In the genomic region with DNA sequence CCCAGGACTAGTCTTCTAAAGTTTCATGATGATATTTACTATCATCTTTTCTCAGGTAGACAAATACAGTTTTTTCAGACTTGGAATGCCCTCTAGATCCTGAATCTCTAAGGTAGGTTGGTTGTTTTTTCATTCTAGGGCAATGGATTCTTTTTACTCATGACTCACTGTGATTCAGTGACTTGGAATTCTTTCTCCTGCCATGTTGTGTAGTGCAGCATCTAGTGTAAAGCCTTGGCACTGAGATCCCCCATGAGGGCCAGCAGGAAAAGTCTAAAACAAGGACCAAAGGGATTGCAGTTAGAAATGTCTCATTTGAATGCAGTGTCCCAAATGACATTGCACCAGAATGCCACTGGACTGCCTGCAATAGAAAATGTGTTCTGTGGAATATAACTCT, we compare ENCODE assay signal across 20 cellular contexts.
DNase-seq lines count a peak whose midpoint lies in the region; ATAC-seq, FAIRE-seq and TF ChIP-seq lines count a peak whose summit lies in the region.
"Had no signal": no experiment of that assay in that cellular context is flagged by ENCODE, and none has a peak within 500 bp of the region (broad histone marks: within the 10 kb centered on the region; RNA-seq: fewer than 3 reads in every experiment).

No MANE protein-coding gene starts in this region.

- peak; percentile 62 for FAIRE-seq in RCC 7860 (lab: Jason Lieb, UNC)
- FAIRE-seq: TTC549 had no signal

- peak; percentile 59 for DNase-seq in ACHN
- DNase-seq in RCC 7860 (ENCODE audit: low spot score): peak; percentile 64
- DNase-seq in epithelial cell of esophagus (ENCODE audit: low read depth): peak; percentile 10
- peak; percentile 18 for DNase-seq in mesendoderm
- DNase-seq in GM13977 (ENCODE audit: low spot score): no peak
- no peak for DNase-seq in ovary
- no peak for DNase-seq in upper lobe of right lung
- no peak for DNase-seq in activated CD4-positive, alpha-beta T cell treated with anti-CD3 and anti-CD28 coated beads, Interleukin-2, amount 50 U/mL, for 4 hours
- DNase-seq: activated CD4-positive, alpha-beta T cell treated with anti-CD3 and anti-CD28 coated beads for 48 hours; activated naive CD4-positive, alpha-beta T cell; CD4-positive, CD25-positive, alpha-beta regulatory T cell; DMS53; head of caudate nucleus; NCI-H1417 treated with DMSO at 0.1 percent for 48 hours; NCI-H2171; NCI-H82; Peyer's patch; psoas muscle had no signal

- no peak for ATAC-seq in upper lobe of right lung
- ATAC-seq: psoas muscle; stimulated activated memory B cell treated with anti-CD40 and anti-IgM and Interleukin-4, amounts not matched to agents 10 μg/mL and 1 μg/mL and 100 μg/mL, for 72 hours had no signal

- no peak overlapping the region for H3K4me2 ChIP-seq in mesendoderm (ENCODE audit: low read length)

- H3K36me3 ChIP-seq in mesendoderm (ENCODE audit: control insufficient read depth, insufficient read depth, low read length) (no peaks in the 10 kb centered on the region), ovary (no peaks in the 10 kb centered on the region), upper lobe of right lung (no peaks in the 10 kb centered on the region)
- H3K36me3 ChIP-seq: Peyer's patch had no signal

- no peaks in the 10 kb centered on the region for H3K79me1 ChIP-seq in mesendoderm (ENCODE audit: low read length)

- no peak overlapping the region for H4K5ac ChIP-seq in mesendoderm (ENCODE audit: low read length)

- intact Hi-C loops in ovary (cut with DNase I) (no loop called here), upper lobe of right lung (cut with DNase I) (no loop called here)

- H3K18ac ChIP-seq in mesendoderm (ENCODE audit: low read length): no peak overlapping the region

- H3K4ac ChIP-seq in mesendoderm (ENCODE audit: low read depth, low read length): no peak overlapping the region

- H3K9ac ChIP-seq in mesendoderm (ENCODE audit: low read length): no peak overlapping the region

- no peak overlapping the region for H3K23ac ChIP-seq in mesendoderm (ENCODE audit: low read length)

- no peaks in the 10 kb centered on the region for H3K9me3 ChIP-seq in ovary
- no peaks in the 10 kb centered on the region for H3K9me3 ChIP-seq in upper lobe of right lung
- H3K9me3 ChIP-seq: Peyer's patch had no signal

- H3K56ac ChIP-seq in mesendoderm (ENCODE audit: low read length): no peak overlapping the region

- H3K79me2 ChIP-seq in mesendoderm (ENCODE audit: control insufficient read depth, insufficient read depth, low read length): no peaks in the 10 kb centered on the region

- H2BK15ac ChIP-seq in mesendoderm (replicated peaks; ENCODE audit: low read depth): no peak overlapping the region

- TF ChIP-seq EP300 in ovary (IDR thresholded peaks at IDR 0.05): no peak

- H3K4me1 ChIP-seq in mesendoderm (ENCODE audit: control insufficient read depth, low read depth, low read length) (no peaks in the 10 kb centered on the region), ovary (ENCODE audit: insufficient read depth) (no peaks in the 10 kb centered on the region), upper lobe of right lung (no peaks in the 10 kb centered on the region)
- H3K4me1 ChIP-seq: Peyer's patch, psoas muscle had no signal

- no peak overlapping the region for H4K8ac ChIP-seq in mesendoderm (ENCODE audit: low read depth, low read length)

- in situ Hi-C loops in ACHN (cut with HindIII; ENCODE audit: low pct_ligation_motif_present, low pct_unique_long_range_greater_than_20kb, low sequenced_read_pairs) (no loop called here), GM13977 (cut with MboI; ENCODE audit: low pct_unique_long_range_greater_than_20kb, low sequenced_read_pairs, unreplicated experiment) (no loop called here)

- H3K4me3 ChIP-seq in epithelial cell of esophagus (ENCODE audit: low read length): no peak overlapping the region
- no peak overlapping the region for H3K4me3 ChIP-seq in mesendoderm (ENCODE audit: low read length)
- no peak overlapping the region for H3K4me3 ChIP-seq in ovary
- no peak overlapping the region for H3K4me3 ChIP-seq in upper lobe of right lung
- H3K4me3 ChIP-seq: Peyer's patch, psoas muscle had no signal

- TF ChIP-seq CTCF in epithelial cell of esophagus (IDR thresholded peaks at IDR 0.05; ENCODE audit: insufficient read depth, low read depth, low read length, missing control alignments) (no peak), GM13977 (IDR thresholded peaks at IDR 0.05; ENCODE audit: extremely low read depth, insufficient read depth, missing control alignments) (no peak), ovary (IDR thresholded peaks at IDR 0.05) (no peak), upper lobe of right lung (IDR thresholded peaks at IDR 0.05) (no peak)

- H2AK5ac ChIP-seq in mesendoderm (ENCODE audit: low read length): no peak overlapping the region

- no peak overlapping the region for H2BK120ac ChIP-seq in mesendoderm (ENCODE audit: low read depth, low read length)

- no peak overlapping the region for H3K27ac ChIP-seq in mesendoderm (ENCODE audit: low read depth, low read length)
- H3K27ac ChIP-seq in ovary: no peak overlapping the region
- no peak overlapping the region for H3K27ac ChIP-seq in upper lobe of right lung
- H3K27ac ChIP-seq: Peyer's patch, psoas muscle had no signal

- H3K27me3 ChIP-seq in mesendoderm (ENCODE audit: insufficient read depth, low read length, poor library complexity): no peaks in the 10 kb centered on the region
- H3K27me3 ChIP-seq in ovary: peaks cover 3% of the 10 kb centered on the region
- no peaks in the 10 kb centered on the region for H3K27me3 ChIP-seq in upper lobe of right lung
- H3K27me3 ChIP-seq: Peyer's patch had no signal

- no peak overlapping the region for H2BK5ac ChIP-seq in mesendoderm (ENCODE audit: low read length)

- no peak for TF ChIP-seq POLR2A in ovary (IDR thresholded peaks at IDR 0.05)

Comparison
In these comparisons a context has a peak if more than half of its experiments do, and no peak if none do; other contexts are left out.
1. DNase-seq: peak in ACHN (single experiment), RCC 7860 (single experiment), epithelial cell of esophagus (single experiment) and mesendoderm (single experiment); none in GM13977 (single experiment), ovary (0 of 5), upper lobe of right lung (single experiment) and activated CD4-positive, alpha-beta T cell treated with anti-CD3 and anti-CD28 coated beads, Interleukin-2, amount 50 U/mL, for 4 hours (0 of 2).